17 cellular contexts compared by ENCODE assay signal in genomic region chr3:134361162-134361831, GRCh38. TPM values are rescaled to one million over a fixed set of nuclear protein-coding genes. Genes with fewer than 3 reads are reported as not detected.
DNase-seq lines count a peak whose midpoint lies in the region; ATAC-seq and TF ChIP-seq lines count a peak whose summit lies in the region.
"Had no signal": no experiment of that assay in that cellular context is flagged by ENCODE, and none has a peak within 500 bp of the region (broad histone marks: within the 10 kb centered on the region; RNA-seq: fewer than 3 reads in every experiment).

No MANE protein-coding gene starts in this region.

- DNase-seq in AG10803 (ENCODE audit: low read depth) (peak; percentile 31), adipocyte (ENCODE audit: low read depth) (no peak), right atrium auricular region (ENCODE audit: low spot score) (no peak), gastrocnemius medialis (no peak), NCI-H774 (lab: John Stamatoyannopoulos, UW) (no peak), AG08396 (ENCODE audit: low spot score) (no peak)
- DNase-seq in activated naive CD4-positive, alpha-beta T cell treated with anti-CD3 and anti-CD28 coated beads for 36 hours, result no peak
- DNase-seq: activated CD4-positive, alpha-beta T cell treated with anti-CD3 and anti-CD28 coated beads for 36 hours; GOT3; NCI-H187 treated with DMSO at 0.1 percent for 48 hours; stimulated activated CD8-positive, alpha-beta memory T cell treated with anti-CD3 and anti-CD28 coated beads, Interleukin-4, amount 100 ng/mL, for 48 hours had no signal

- H3K27me3 ChIP-seq in adipocyte (replicated peaks; ENCODE audit: control insufficient read depth, insufficient read depth, low read length) (no peaks in the 10 kb centered on the region), right atrium auricular region (no peaks in the 10 kb centered on the region), gastrocnemius medialis (no peaks in the 10 kb centered on the region)
- H3K27me3 ChIP-seq: pancreas had no signal

- H3K36me3 ChIP-seq in adipocyte (ENCODE audit: control insufficient read depth, insufficient read depth, low read length, severe bottlenecking) (peaks cover 91% of the 10 kb centered on the region), right atrium auricular region (peaks cover 94% of the 10 kb centered on the region), gastrocnemius medialis (peaks cover 0 to 59% of the 10 kb centered on the region in 2 donors)
- H3K36me3 ChIP-seq: BLaER1 treated with 17β-estradiol and CSF1 and Interleukin-3, amounts not matched to agents 10 nM and 100 nM had no signal

- peak overlapping the region; percentile 34 to 100 for H3K27ac ChIP-seq in right atrium auricular region
- peak overlapping the region in 3 of 4 donors; percentile 97 to 99 (median 97) for H3K27ac ChIP-seq in gastrocnemius medialis
- H3K27ac ChIP-seq: BLaER1 treated with 17β-estradiol and CSF1 and Interleukin-3, amounts not matched to agents 10 nM and 100 nM had no signal

- H3K27ac Mint-ChIP-seq in activated naive CD4-positive, alpha-beta T cell treated with anti-CD3 and anti-CD28 coated beads for 36 hours, result no peak overlapping the region
- H3K27ac Mint-ChIP-seq: activated CD4-positive, alpha-beta T cell treated with anti-CD3 and anti-CD28 coated beads for 36 hours; activated T-helper 17 cell treated with anti-CD3 and anti-CD28 coated beads, Interleukin-2, amount 50 U/mL, for 72 hours had no signal

- CTCF ChIA-PET in activated naive CD4-positive, alpha-beta T cell treated with anti-CD3 and anti-CD28 coated beads for 36 hours (lab: Charles Lee), result interaction anchor here (1.6 kb wide), 1 partner anchor 149 kb away, joined by 3 read pairs; no protein-coding TSS in a partner anchor

- no peak for ATAC-seq in gastrocnemius medialis
- ATAC-seq in GM19395 (IDR thresholded peaks at IDR 0.05; ENCODE audit: unreplicated experiment), result no peak
- ATAC-seq: activated CD4-positive, alpha-beta T cell treated with anti-CD3 and anti-CD28 coated beads for 36 hours; activated T-helper 17 cell treated with anti-CD3 and anti-CD28 coated beads, Interleukin-2, amount 50 U/mL, for 72 hours; pancreas had no signal

- H3K4me3 ChIP-seq in AG10803 (ENCODE audit: low read length) (no peak overlapping the region), adipocyte (ENCODE audit: low read length) (no peak overlapping the region), right atrium auricular region (no peak overlapping the region), gastrocnemius medialis (no peak overlapping the region)
- H3K4me3 ChIP-seq: BLaER1 treated with 17β-estradiol and CSF1 and Interleukin-3, amounts not matched to agents 10 nM and 100 nM; pancreas had no signal

- H3K4me1 Mint-ChIP-seq in activated naive CD4-positive, alpha-beta T cell treated with anti-CD3 and anti-CD28 coated beads for 36 hours (ENCODE audit: low read depth), result peaks cover 22% of the 10 kb centered on the region

- no peaks in the 10 kb centered on the region for H3K36me3 Mint-ChIP-seq in activated naive CD4-positive, alpha-beta T cell treated with anti-CD3 and anti-CD28 coated beads for 36 hours (ENCODE audit: low read depth)

- H3K4me1 ChIP-seq in adipocyte (ENCODE audit: control insufficient read depth, insufficient read depth, low read length), result peaks cover 95% of the 10 kb centered on the region
- H3K4me1 ChIP-seq in right atrium auricular region, result peaks cover 3 to 100% of the 10 kb centered on the region in 2 donors
- peaks cover 82 to 98% of the 10 kb centered on the region in 2 donors for H3K4me1 ChIP-seq in gastrocnemius medialis

- H3K4me3 Mint-ChIP-seq in activated naive CD4-positive, alpha-beta T cell treated with anti-CD3 and anti-CD28 coated beads for 36 hours, result no peak overlapping the region
- H3K4me3 Mint-ChIP-seq: activated CD4-positive, alpha-beta T cell treated with anti-CD3 and anti-CD28 coated beads for 36 hours; activated T-helper 17 cell treated with anti-CD3 and anti-CD28 coated beads, Interleukin-2, amount 50 U/mL, for 72 hours; brain had no signal

- in situ Hi-C loops in gastrocnemius medialis (cut with MboI; ENCODE audit: low sequenced_read_pairs in 4 of 4), result no loop called here

- H3K9me3 ChIP-seq in adipocyte (ENCODE audit: control insufficient read depth, low read length), result no peaks in the 10 kb centered on the region
- no peaks in the 10 kb centered on the region for H3K9me3 ChIP-seq in right atrium auricular region
- H3K9me3 ChIP-seq in gastrocnemius medialis, result no peaks in the 10 kb centered on the region
- H3K9me3 ChIP-seq: BLaER1 treated with 17β-estradiol and CSF1 and Interleukin-3, amounts not matched to agents 10 nM and 100 nM; pancreas had no signal

- H3K9me3 Mint-ChIP-seq in activated naive CD4-positive, alpha-beta T cell treated with anti-CD3 and anti-CD28 coated beads for 36 hours, result no peaks in the 10 kb centered on the region
- H3K9me3 Mint-ChIP-seq: activated T-helper 17 cell treated with anti-CD3 and anti-CD28 coated beads, Interleukin-2, amount 50 U/mL, for 72 hours; brain had no signal

- peak overlapping the region; percentile 94 for H3K9ac ChIP-seq in adipocyte (ENCODE audit: low read length)
- H3K9ac ChIP-seq: BLaER1 treated with 17β-estradiol and CSF1 and Interleukin-3, amounts not matched to agents 10 nM and 100 nM had no signal

- TF ChIP-seq CTCF in AG10803 (conservative IDR thresholded peaks at IDR 0.05; ENCODE audit: low read length) (no peak), right atrium auricular region (IDR thresholded peaks at IDR 0.05) (no peak), gastrocnemius medialis (IDR thresholded peaks at IDR 0.05 in 4 of 5, conservative IDR thresholded peaks at IDR 0.05 in 1 of 5) (no peak)

- H3K27me3 Mint-ChIP-seq in activated naive CD4-positive, alpha-beta T cell treated with anti-CD3 and anti-CD28 coated beads for 36 hours (ENCODE audit: low read depth), result no peaks in the 10 kb centered on the region
- H3K27me3 Mint-ChIP-seq: activated CD4-positive, alpha-beta T cell treated with anti-CD3 and anti-CD28 coated beads for 36 hours; activated T-helper 17 cell treated with anti-CD3 and anti-CD28 coated beads, Interleukin-2, amount 50 U/mL, for 72 hours; brain had no signal

- intact Hi-C loops in gastrocnemius medialis (cut with DNase I; ENCODE audit: low total_unique reads), result loop anchor here (5.0 to 10.0 kb wide), 3 partner anchors 109 to 1636 kb away; partner anchors contain the start of genes CDV3, NPHP3 and RYK
- intact Hi-C loops in activated naive CD4-positive, alpha-beta T cell treated with anti-CD3 and anti-CD28 coated beads for 36 hours (cut with micrococcal nuclease), result no loop called here

- no peak for TF ChIP-seq POLR2A in gastrocnemius medialis (IDR thresholded peaks at IDR 0.05)

RNA-seq across cellular contexts. Expression of gene AMOTL2, which starts 12.9 kb away (rescaled TPM):
- 100 to 1,000 TPM in 1 of 2 donors, 10 to 100 TPM in 1; 62.3 to 119 TPM for total RNA-seq in right atrium auricular region
- 10 to 100 TPM; 17.9 to 29.9 (median 20.6) TPM for total RNA-seq in gastrocnemius medialis
- total RNA-seq in activated naive CD4-positive, alpha-beta T cell treated with anti-CD3 and anti-CD28 coated beads for 36 hours, result under 1 TPM in 1 of 2 experiments, not detected in 1; 0.31 TPM
- total RNA-seq: activated T-helper 17 cell treated with anti-CD3 and anti-CD28 coated beads, Interleukin-2, amount 50 U/mL, for 72 hours; T-helper 1 cell treated with Interleukin-12 subunit alpha and Interleukin-12 subunit beta and Interleukin-4 antibody, amounts not matched to agents 30 ng/mL and 1 ng/mL, for 36 hours had no signal

Comparison
In these comparisons a context has a peak if more than half of its experiments do, and no peak if none do; other contexts are left out.
1. RNA of gene AMOTL2, which starts 12.9 kb away (total RNA-seq): 62.3 to 119 TPM in right atrium auricular region and 17.9 to 29.9 TPM in gastrocnemius medialis; 0.31 TPM in activated naive CD4-positive, alpha-beta T cell treated with anti-CD3 and anti-CD28 coated beads for 36 hours; every median in the first group is over 10 times any median in the second.